ENCODE assay signal across 8 cellular contexts in genomic region chr3:114383875-114384557, GRCh38.
DNase-seq lines count a peak whose midpoint lies in the region; ATAC-seq, FAIRE-seq and TF ChIP-seq lines count a peak whose summit lies in the region.

No MANE protein-coding gene starts in this region.

- no peak overlapping the region for H3K56ac ChIP-seq in H1 (replicated peaks; ENCODE audit: insufficient read length, low read depth, low read length)

- H2BK120ac ChIP-seq in H1 (replicated peaks; ENCODE audit: low read depth, low read length): no peak overlapping the region

- FAIRE-seq in H1 (lab: Jason Lieb, UNC): peak; percentile 88

- H3K27me3 Mint-ChIP-seq in mesothelial cell of epicardium (ENCODE audit: low read depth): no peaks in the 10 kb centered on the region

- TF ChIP-seq POLR2A in H1 (IDR thresholded peaks at IDR 0.05; ENCODE audit: control extremely low read depth in 1 of 2, low read depth in 2 of 2, low read length in 2 of 2): no peak

- POLR2A ChIA-PET in H1 (lab: Charles Lee; ENCODE audit: partially characterized antibody): interaction anchor here (0.7 kb wide), 1 partner anchor 145 kb away, joined by 4 read pairs; no protein-coding TSS in a partner anchor

- H3K36me3 ChIP-seq in H1 (ENCODE audit: control insufficient read depth in 2 of 4, insufficient read depth in 4 of 4, low read length in 3 of 4): no peaks in the 10 kb centered on the region

- no peak overlapping the region for H2BK5ac ChIP-seq in H1 (ENCODE audit: low read depth, low read length)

- TF ChIP-seq CTCF in H1 (IDR thresholded peaks at IDR 0.05; ENCODE audit: control extremely low read depth in 1 of 3, insufficient read depth in 1 of 3, low read depth in 1 of 3, low read length in 3 of 3): peak; percentile 79 to 93 (median 84)
- peak; percentile 57 for TF ChIP-seq CTCF in mesothelial cell of epicardium (IDR thresholded peaks at IDR 0.05; ENCODE audit: unreplicated experiment)

- H3K9me3 ChIP-seq in H1 (ENCODE audit: insufficient read depth in 2 of 2, low read depth in 1 of 2, low read length in 1 of 2): no peaks in the 10 kb centered on the region

- no peaks in the 10 kb centered on the region for H3K79me1 ChIP-seq in H1 (ENCODE audit: low read depth, low read length)

- CTCF ChIA-PET in H1 (lab: Charles Lee; ENCODE audit: partially characterized antibody): interaction anchor here (0.6 to 5.1 kb wide), 49 partner anchors 9 to 1595 kb away, joined by 3 to 67 read pairs (median 4); no protein-coding TSS in a partner anchor

- H3K27ac ChIP-seq in H1 (ENCODE audit: low read depth, low read length): no peak overlapping the region

- H3K9ac ChIP-seq in H1 (replicated peaks in 1 of 4; ENCODE audit: extremely low read depth in 1 of 4, low read depth in 3 of 4, low read length in 3 of 4): no peak overlapping the region

- H3K14ac ChIP-seq in H1 (ENCODE audit: insufficient read length): no peak overlapping the region

- H2BK20ac ChIP-seq in H1 (ENCODE audit: low read length): no peak overlapping the region

- H3K4me3 Mint-ChIP-seq in mesothelial cell of epicardium: peak overlapping the region; percentile 29

- no peak overlapping the region for H3K4me2 ChIP-seq in H1 (ENCODE audit: insufficient read depth in 1 of 2, low read depth in 2 of 2, low read length in 2 of 2)

- no peak overlapping the region for H4K5ac ChIP-seq in H1 (ENCODE audit: insufficient read length, low read depth, low read length)

- H2BK12ac ChIP-seq in H1 (ENCODE audit: low read depth, low read length): no peak overlapping the region

- H3K4me1 Mint-ChIP-seq in mesothelial cell of epicardium: peaks cover 8% of the 10 kb centered on the region

- no peak overlapping the region for H3K4me3 ChIP-seq in H1 (ENCODE audit: extremely low read depth in 1 of 4, insufficient read depth in 2 of 4, low read depth in 3 of 4, low read length in 4 of 4)

- H4K91ac ChIP-seq in H1 (replicated peaks; ENCODE audit: insufficient read length, low read length): no peak overlapping the region

- H3K36me3 Mint-ChIP-seq in mesothelial cell of epicardium: peaks cover 8% of the 10 kb centered on the region

- no peak overlapping the region for H2AK5ac ChIP-seq in H1 (ENCODE audit: low read depth, low read length)

- DNase-seq in AML-193 (lab: John Stamatoyannopoulos, UW) (peak; percentile 62 to 66), NCI-H82 treated with DMSO at 0.1 percent for 48 hours (lab: John Stamatoyannopoulos, UW; ENCODE audit: unreplicated experiment) (peak; percentile 53), H1 (ENCODE audit: low read depth in 1 of 2, low spot score in 2 of 2) (peak; percentile 43 to 82), mesothelial cell of epicardium (ENCODE audit: low spot score in 2 of 2, unreplicated experiment in 2 of 2) (peak in 1 of 2 experiments; percentile 65)
- DNase-seq in activated CD8-positive, alpha-beta memory T cell treated with anti-CD3 and anti-CD28 coated beads for 4 hours (ENCODE audit: low read depth in 2 of 2): peak; percentile 25 to 40
- DNase-seq in stimulated activated CD8-positive, alpha-beta memory T cell treated with anti-CD3 and anti-CD28 coated beads, Interleukin-15, amount 100 ng/mL, for 24 hours (ENCODE audit: low read depth): peak; percentile 33

- no peak overlapping the region for H3K4ac ChIP-seq in H1 (replicated peaks; ENCODE audit: insufficient read length, low read depth, low read length)

- H3K23me2 ChIP-seq in H1 (ENCODE audit: low read depth, low read length): no peaks in the 10 kb centered on the region

- H3K4me1 ChIP-seq in H1 (replicated peaks in 1 of 4; ENCODE audit: control insufficient read depth in 3 of 4, insufficient read depth in 4 of 4, low read length in 3 of 4): peaks cover 0 to 2% (median 0%) of the 10 kb centered on the region in 4 experiments; a peak in 1 of 7 replicates

- peak; percentile 91 to 93 for TF ChIP-seq RAD21 in H1 (IDR thresholded peaks at IDR 0.05 in 1 of 2, conservative IDR thresholded peaks at IDR 0.05 in 1 of 2; ENCODE audit: low read depth in 2 of 2, low read length in 2 of 2)

- no peak for TF ChIP-seq EP300 in H1 (IDR thresholded peaks at IDR 0.05; ENCODE audit: borderline replicate concordance in 1 of 2, low read depth in 2 of 2, low read length in 2 of 2)

- peak overlapping the region; percentile 45; the same call in 1 of the 2 replicates for H2AFZ ChIP-seq in H1 (ENCODE audit: low read length)

- H4K8ac ChIP-seq in H1 (ENCODE audit: extremely low read depth, insufficient read depth, low read length): no peak overlapping the region

- H3K18ac ChIP-seq in H1 (ENCODE audit: extremely low read depth, low read length): no peak overlapping the region

- H3K9me3 Mint-ChIP-seq in mesothelial cell of epicardium: no peaks in the 10 kb centered on the region

- 58% methylated on average over 12 of the region's 12 CpGs; no CpG with 5 or more reads in 1 of the 2 experiments for WGBS in H1 (ENCODE audit: extremely low coverage in 1 of 2, insufficient coverage in 1 of 2, insufficient read length in 1 of 2, insufficient replicate concordance in 2 of 2, low coverage in 1 of 2, low lambda C conversion rate in 2 of 2, missing lambda C conversion rate in 1 of 2), 2 experiments

- H3K27ac Mint-ChIP-seq in mesothelial cell of epicardium: peak overlapping the region; percentile 10

- H2BK15ac ChIP-seq in H1 (ENCODE audit: low read length): no peak overlapping the region

- H3K79me2 ChIP-seq in H1 (ENCODE audit: control insufficient read depth in 1 of 2, insufficient read depth in 2 of 2, low read length in 2 of 2): no peaks in the 10 kb centered on the region

- no peak overlapping the region for H3K23ac ChIP-seq in H1 (ENCODE audit: insufficient read length)

- no peaks in the 10 kb centered on the region for H4K20me1 ChIP-seq in H1 (replicated peaks in 1 of 2; ENCODE audit: control insufficient read depth in 1 of 2, insufficient read depth in 2 of 2, low read length in 2 of 2)

- ATAC-seq in GM18870 (IDR thresholded peaks at IDR 0.05; ENCODE audit: unreplicated experiment): peak; percentile 57
- ATAC-seq in HG03280 (IDR thresholded peaks at IDR 0.05; ENCODE audit: unreplicated experiment): peak; percentile 91

- H3K27me3 ChIP-seq in H1 (replicated peaks in 1 of 4; ENCODE audit: control insufficient read depth in 3 of 4, extremely low read depth in 1 of 4, insufficient read depth in 3 of 4, low read length in 3 of 4): no peaks in the 10 kb centered on the region

TF ChIP-seq in H1, 55 proteins besides CTCF, POLR2A, EP300 and RAD21:
- TF ChIP-seq MAX (IDR thresholded peaks at IDR 0.05) (peak; percentile 32; the same call in 1 of the 2 replicates), TCF12 (IDR thresholded peaks at IDR 0.05; ENCODE audit: low read depth, low read length) (no peak)
